Comparison of ENCODE assay signal across 8 cellular contexts in the genomic region with DNA sequence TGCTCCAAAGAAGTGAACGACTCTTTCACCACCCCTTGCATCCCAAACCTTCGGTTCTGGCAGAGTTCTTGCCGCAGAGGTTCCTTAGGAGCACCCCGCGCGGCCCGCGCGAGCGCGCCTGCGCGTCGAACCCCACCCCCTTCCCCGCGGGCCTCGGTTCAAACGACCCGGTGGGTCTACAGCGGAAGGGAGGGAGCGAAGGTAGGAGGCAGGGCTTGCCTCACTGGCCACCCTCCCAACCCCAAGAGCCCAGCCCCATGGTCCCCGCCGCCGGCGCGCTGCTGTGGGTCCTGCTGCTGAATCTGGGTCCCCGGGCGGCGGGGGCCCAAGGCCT. TPM values are rescaled to one million over a fixed set of nuclear protein-coding genes. Genes with fewer than 3 reads are reported as not detected.
DNase-seq lines count a peak whose midpoint lies in the region; TF ChIP-seq lines count a peak whose summit lies in the region.

A gene with protein sequence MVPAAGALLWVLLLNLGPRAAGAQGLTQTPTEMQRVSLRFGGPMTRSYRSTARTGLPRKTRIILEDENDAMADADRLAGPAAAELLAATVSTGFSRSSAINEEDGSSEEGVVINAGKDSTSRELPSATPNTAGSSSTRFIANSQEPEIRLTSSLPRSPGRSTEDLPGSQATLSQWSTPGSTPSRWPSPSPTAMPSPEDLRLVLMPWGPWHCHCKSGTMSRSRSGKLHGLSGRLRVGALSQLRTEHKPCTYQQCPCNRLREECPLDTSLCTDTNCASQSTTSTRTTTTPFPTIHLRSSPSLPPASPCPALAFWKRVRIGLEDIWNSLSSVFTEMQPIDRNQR (plus strand): TSS at position 161 of the 334 bp plus-strand sequence. CDS start 97 bp downstream, at position 258.

- H3K36me3 ChIP-seq in kidney epithelial cell (ENCODE audit: control insufficient read depth, insufficient read depth, low read length): no peaks in the 10 kb centered on the region

- H3K27ac ChIP-seq in cingulate gyrus (ENCODE audit: low read depth, low read length): peak within 1 kb of the TSS; percentile 91

- H3K27me3 ChIP-seq in kidney epithelial cell (ENCODE audit: control insufficient read depth, insufficient read depth, low read length): no peaks in the 10 kb centered on the region

- no peak for TF ChIP-seq CTCF in kidney epithelial cell (IDR thresholded peaks at IDR 0.05; ENCODE audit: insufficient read depth, low read length, poor library complexity, severe bottlenecking)

- H3K4me3 ChIP-seq in kidney epithelial cell (ENCODE audit: low read depth, low read length): peak within 1 kb of the TSS; percentile 57

- peak; percentile 75 for DNase-seq in EL
- peak; percentile 61 for DNase-seq in HCEC 1CT
- peak; percentile 17 for DNase-seq in NCI-H2029 treated with DMSO at 0.1 percent for 48 hours (lab: John Stamatoyannopoulos, UW)
- peak in 3 of 4 experiments; percentile 30 to 39 (median 31) for DNase-seq in activated CD4-positive, CD25-positive, alpha-beta regulatory T cell (lab: John Stamatoyannopoulos, UW)
- DNase-seq in kidney epithelial cell (ENCODE audit: low read depth): no peak
- peak; percentile 72 for DNase-seq in stimulated activated CD4-positive, alpha-beta T cell treated with anti-CD3 and anti-CD28 coated beads, Interleukin-15, amount 100 ng/mL, for 24 hours
- no peak for DNase-seq in KG1 (lab: John Stamatoyannopoulos, UW)

RNA-seq across cellular contexts. Expression of the gene that starts here (rescaled TPM):
- 0.71 and 3.0 TPM in 2 replicates for total RNA-seq in kidney epithelial cell

Comparison
In these comparisons a context has a peak if more than half of its experiments do, and no peak if none do; other contexts are left out.
1. DNase-seq: peak in EL (single experiment), HCEC 1CT (single experiment), NCI-H2029 treated with DMSO at 0.1 percent for 48 hours (single experiment), activated CD4-positive, CD25-positive, alpha-beta regulatory T cell (3 of 4) and stimulated activated CD4-positive, alpha-beta T cell treated with anti-CD3 and anti-CD28 coated beads, Interleukin-15, amount 100 ng/mL, for 24 hours (single experiment); none in kidney epithelial cell (single experiment) and KG1 (single experiment).